16 cellular contexts compared by ENCODE assay signal in genomic region chr4:28557755-28558154, GRCh38.
DNase-seq lines count a peak whose midpoint lies in the region; ATAC-seq, FAIRE-seq and TF ChIP-seq lines count a peak whose summit lies in the region.
"Had no signal": no experiment of that assay in that cellular context is flagged by ENCODE, and none has a peak within 500 bp of the region (broad histone marks: within the 10 kb centered on the region; RNA-seq: fewer than 3 reads in every experiment).

No MANE protein-coding gene starts in this region.

- POLR2A ChIA-PET in IMR-90 (lab: Charles Lee; ENCODE audit: unreplicated experiment) (no interaction called here), HEK293T (lab: Yijun Ruan, JAX) (no interaction called here)

- H3K9me1 ChIP-seq in IMR-90 (ENCODE audit: insufficient read depth, low read length): no peaks in the 10 kb centered on the region; the same call in 1 of the 2 replicates

- no peak overlapping the region for H3K4ac ChIP-seq in IMR-90 (ENCODE audit: low read depth, low read length)

- 100% methylated on average over 2 of the region's 2 CpGs; no CpG with 5 or more reads in 1 of the 2 experiments for WGBS in IMR-90 (ENCODE audit: extremely low coverage in 2 of 2, insufficient read length in 1 of 2), 2 experiments

- H3K4me2 ChIP-seq in IMR-90 (ENCODE audit: low read depth, low read length): peak overlapping the region; percentile 17; the same call in 1 of the 2 replicates

- CTCF ChIA-PET in IMR-90 (lab: Yijun Ruan, JAX): no interaction called here
- CTCF ChIA-PET in HEK293T (lab: Yijun Ruan, JAX): no interaction called here

- no peak overlapping the region for H2BK120ac ChIP-seq in IMR-90 (ENCODE audit: low read depth, low read length)

- TF ChIP-seq POLR2A in IMR-90 (IDR thresholded peaks at IDR 0.05; ENCODE audit: low read depth, low read length) (no peak), erythroblast (IDR thresholded peaks at IDR 0.05; ENCODE audit: low read length) (no peak)

- DNase-seq in EH (ENCODE audit: low read depth): peak; percentile 74
- DNase-seq in IMR-90: peak; percentile 77
- DNase-seq in amniotic stem cell (lab: John Stamatoyannopoulos, UW): peak; percentile 2
- DNase-seq in kidney tubule cell (ENCODE audit: low spot score): peak; percentile 30
- no peak for DNase-seq in HTR-8/SVneo (ENCODE audit: insufficient read length, low spot score)
- no peak for DNase-seq in erythroblast (lab: John Stamatoyannopoulos, UW)
- DNase-seq in HEK293T (ENCODE audit: extremely low spot score): no peak
- DNase-seq: activated CD4-positive, alpha-beta memory T cell treated with anti-CD3 and anti-CD28 coated beads, Interleukin-2, amount 10 ng/mL, durations not matched to agents 7 days and 5 days; dermis blood vessel endothelial cell; DMS 273 treated with DMSO at 0.1 percent for 48 hours; NCI-H187; NCI-H446 had no signal

- no peaks in the 10 kb centered on the region for H3K27me3 ChIP-seq in IMR-90 (ENCODE audit: control insufficient read depth, insufficient read depth, low read length)
- H3K27me3 ChIP-seq: vagina had no signal

- H2BK15ac ChIP-seq in IMR-90 (ENCODE audit: low read depth, low read length): no peak overlapping the region

- no peak overlapping the region for H3K14ac ChIP-seq in IMR-90 (replicated peaks; ENCODE audit: low read depth, low read length)

- in situ Hi-C loops in IMR-90 (cut with MboI; ENCODE audit: low sequenced_read_pairs): no loop called here

- H3K18ac ChIP-seq in IMR-90 (ENCODE audit: low read depth, low read length): no peak overlapping the region

- no peak for TF ChIP-seq RAD21 in IMR-90 (IDR thresholded peaks at IDR 0.05; ENCODE audit: low read length)

- TF ChIP-seq CTCF in IMR-90 (conservative IDR thresholded peaks at IDR 0.05; ENCODE audit: low read depth, low read length): no peak

- no peak overlapping the region for H3K4me3 ChIP-seq in IMR-90 (ENCODE audit: insufficient read depth, low read depth, low read length)
- H3K4me3 ChIP-seq: SK-N-MC, vagina had no signal

- H2BK5ac ChIP-seq in IMR-90 (ENCODE audit: low read depth, low read length, poor library complexity, severe bottlenecking): no peak overlapping the region

- ATAC-seq in IMR-90 (ENCODE audit: low read depth) (no peak), GM21367 (IDR thresholded peaks at IDR 0.05; ENCODE audit: unreplicated experiment) (no peak)

- no peak overlapping the region for H2AFZ ChIP-seq in IMR-90 (replicated peaks; ENCODE audit: low read length, poor library complexity)

- no peaks in the 10 kb centered on the region for H3K79me1 ChIP-seq in IMR-90 (ENCODE audit: low read depth in 1 of 2, low read length in 2 of 2)

- dilution Hi-C loops in IMR-90 (cut with HindIII; ENCODE audit: low sequenced_read_pairs, unreplicated experiment): no loop called here

- H4K8ac ChIP-seq in IMR-90 (ENCODE audit: low read depth in 2 of 2, low read length in 2 of 2): no peak overlapping the region

- no TSS peak for BruUV-seq in IMR-90 (replicated peaks; lab: Mats Ljungman, UMichigan)

- H4K20me1 ChIP-seq in IMR-90 (ENCODE audit: insufficient read depth, low read length): no peaks in the 10 kb centered on the region

- no peak overlapping the region for H2AK5ac ChIP-seq in IMR-90 (ENCODE audit: low read depth, low read length)

- no peaks in the 10 kb centered on the region for H3K9me3 ChIP-seq in IMR-90 (ENCODE audit: control insufficient read depth, insufficient read depth, low read length)
- H3K9me3 ChIP-seq: vagina had no signal

- H3K23ac ChIP-seq in IMR-90 (ENCODE audit: low read depth, low read length): no peak overlapping the region

- no peak overlapping the region for H2BK20ac ChIP-seq in IMR-90 (ENCODE audit: low read depth, low read length)

- no peak overlapping the region for H3K9ac ChIP-seq in IMR-90 (ENCODE audit: low read depth, low read length)

- H3K4me1 ChIP-seq in IMR-90 (ENCODE audit: control insufficient read depth, insufficient read depth, low read length): no peaks in the 10 kb centered on the region
- H3K4me1 ChIP-seq: vagina had no signal

- intact Hi-C loops in IMR-90 (cut with micrococcal nuclease): no loop called here

- H3K36me3 ChIP-seq in IMR-90 (ENCODE audit: control insufficient read depth, insufficient read depth, low read length): no peaks in the 10 kb centered on the region
- H3K36me3 ChIP-seq: vagina had no signal

- no peak for FAIRE-seq in HTR-8/SVneo (lab: Jason Lieb, UNC)
- FAIRE-seq: astrocyte had no signal

- no peak overlapping the region for H3K27ac ChIP-seq in IMR-90 (ENCODE audit: insufficient read depth, low read length)
- H3K27ac ChIP-seq: SK-N-MC, vagina had no signal

- H2AK9ac ChIP-seq in IMR-90 (replicated peaks; ENCODE audit: low read depth, low read length, poor library complexity): no peak overlapping the region

- H3K56ac ChIP-seq in IMR-90 (ENCODE audit: extremely low read depth, insufficient read depth, low read length): no peak overlapping the region

- H4K91ac ChIP-seq in IMR-90 (ENCODE audit: insufficient read depth, low read depth, low read length): no peak overlapping the region

- no peak overlapping the region for H4K5ac ChIP-seq in IMR-90 (ENCODE audit: low read depth, low read length)

TF ChIP-seq in IMR-90, 13 proteins besides CTCF, POLR2A, EP300 and RAD21:
- TF ChIP-seq CEBPB (IDR thresholded peaks at IDR 0.05; ENCODE audit: low read depth, low read length) (peak; percentile 68), BHLHE40 (IDR thresholded peaks at IDR 0.05; ENCODE audit: low read depth, low read length) (no peak), USF2 (IDR thresholded peaks at IDR 0.05; ENCODE audit: low read depth, low read length) (0 out of 2 replicates have a peak, but pooled peaks have one; percentile 9)

TF ChIP-seq in HEK293T, 16 proteins besides CTCF, POLR2A, EP300 and RAD21:
- no peak for TF ChIP-seq NFRKB (IDR thresholded peaks at IDR 0.05)

Comparison
In these comparisons a context has a peak if more than half of its experiments do, and no peak if none do; other contexts are left out.
1. DNase-seq: peak in EH (single experiment), IMR-90 (single experiment), amniotic stem cell (single experiment) and kidney tubule cell (single experiment); none in HTR-8/SVneo (single experiment), erythroblast (0 of 2) and HEK293T (single experiment).